Comparison of ENCODE assay signal across 10 cellular contexts in genomic region chr12:100675432-100675831, GRCh38.
DNase-seq lines count a peak whose midpoint lies in the region; ATAC-seq, FAIRE-seq and TF ChIP-seq lines count a peak whose summit lies in the region.
"Had no signal": no experiment of that assay in that cellular context is flagged by ENCODE, and none has a peak within 500 bp of the region (broad histone marks: within the 10 kb centered on the region; RNA-seq: fewer than 3 reads in every experiment).

No MANE protein-coding gene starts in this region.

- peaks cover 14% of the 10 kb centered on the region for H3K27me3 Mint-ChIP-seq in Caco-2 (ENCODE audit: insufficient read depth, unreplicated experiment)

- intact Hi-C loops in Caco-2 (cut with micrococcal nuclease; ENCODE audit: unreplicated experiment), result no loop called here

- CTCF ChIA-PET in Caco-2 (lab: Charles Lee), result no interaction called here

- H3K27ac Mint-ChIP-seq in Caco-2 (ENCODE audit: unreplicated experiment), result no peak overlapping the region

- H3K27ac ChIP-seq in Peyer's patch, result no peak overlapping the region

- ATAC-seq in GM19035 (IDR thresholded peaks at IDR 0.05; ENCODE audit: unreplicated experiment), result no peak
- ATAC-seq: left ventricle myocardium superior had no signal

- H3K36me3 Mint-ChIP-seq in Caco-2 (ENCODE audit: insufficient read depth, unreplicated experiment), result no peaks in the 10 kb centered on the region

- POLR2A ChIA-PET in Caco-2 (lab: Charles Lee), result no interaction called here

- no TSS peak for BruUV-seq in Caco-2 (replicated peaks; lab: Mats Ljungman, UMichigan)

- no peak for TF ChIP-seq CTCF in foreskin fibroblast (IDR thresholded peaks at IDR 0.05; ENCODE audit: low read depth, low read length)
- TF ChIP-seq CTCF in Caco-2 (IDR thresholded peaks at IDR 0.05; ENCODE audit: insufficient read depth in 1 of 2, low read depth in 1 of 2, low read length in 1 of 2, severe bottlenecking in 1 of 2, unreplicated experiment in 1 of 2), result no peak
- TF ChIP-seq CTCF in Peyer's patch (IDR thresholded peaks at IDR 0.05), result no peak

- H3K4me1 Mint-ChIP-seq in Caco-2 (ENCODE audit: low read depth, unreplicated experiment), result peaks cover 6% of the 10 kb centered on the region

- H3K9me3 ChIP-seq in Caco-2 (no peaks in the 10 kb centered on the region), Peyer's patch (no peaks in the 10 kb centered on the region)

- FAIRE-seq in HTR-8/SVneo (lab: Jason Lieb, UNC), result no peak

- H3K4me1 ChIP-seq in Caco-2 (no peaks in the 10 kb centered on the region), Peyer's patch (no peaks in the 10 kb centered on the region)

- H3K4me3 Mint-ChIP-seq in Caco-2 (ENCODE audit: unreplicated experiment), result no peak overlapping the region

- H3K36me3 ChIP-seq in Caco-2 (ENCODE audit: control insufficient read depth, insufficient read depth, low read length) (no peaks in the 10 kb centered on the region), Peyer's patch (no peaks in the 10 kb centered on the region)

- DNase-seq in ACHN, result peak; percentile 55
- DNase-seq in HTR-8/SVneo (ENCODE audit: insufficient read length, low spot score), result peak; percentile 11
- DNase-seq in RKO (ENCODE audit: low spot score), result peak; percentile 44
- peak; percentile 42 to 85 for DNase-seq in foreskin fibroblast
- DNase-seq in Caco-2, result no peak
- DNase-seq in Peyer's patch, result no peak
- no peak for DNase-seq in stimulated activated naive CD4-positive, alpha-beta T cell (lab: John Stamatoyannopoulos, UW)
- DNase-seq: left ventricle myocardium superior; stimulated activated CD4-positive, alpha-beta T cell treated with anti-CD3 and anti-CD28 coated beads, Interleukin-4, amount 100 ng/mL, for 1 hour had no signal

- H3K4me3 ChIP-seq in foreskin fibroblast (ENCODE audit: low read depth in 1 of 2, low read length in 2 of 2) (no peak overlapping the region), Caco-2 (ENCODE audit: low read depth, low read length) (no peak overlapping the region), Peyer's patch (no peak overlapping the region)

- H3K27me3 ChIP-seq in Caco-2 (replicated peaks; ENCODE audit: control insufficient read depth, insufficient read depth, low read length) (no peaks in the 10 kb centered on the region), Peyer's patch (no peaks in the 10 kb centered on the region)

- no peaks in the 10 kb centered on the region for H3K9me3 Mint-ChIP-seq in Caco-2 (ENCODE audit: unreplicated experiment)

- in situ Hi-C loops in ACHN (cut with HindIII; ENCODE audit: low pct_ligation_motif_present, low pct_unique_long_range_greater_than_20kb, low sequenced_read_pairs), result no loop called here

- no peak for TF ChIP-seq POLR2A in Peyer's patch (IDR thresholded peaks at IDR 0.05)

Comparison
In these comparisons a context has a peak if more than half of its experiments do, and no peak if none do; other contexts are left out.
1. DNase-seq: peak in ACHN (single experiment), HTR-8/SVneo (single experiment), RKO (single experiment) and foreskin fibroblast (2 of 2); none in Caco-2 (0 of 2), Peyer's patch (0 of 3) and stimulated activated naive CD4-positive, alpha-beta T cell (0 of 6).